Comparison of ENCODE assay signal across 8 cellular contexts in genomic region chr17:29180051-29180787, GRCh38. TPM values are rescaled to one million over a fixed set of nuclear protein-coding genes. Genes with fewer than 3 reads are reported as not detected.
DNase-seq lines count a peak whose midpoint lies in the region; ATAC-seq and TF ChIP-seq lines count a peak whose summit lies in the region.

Gene MYO18A, minus strand, starts transcription at chr17:29180398. Its CDS starts 13,458 bp downstream, at chr17:29166940.

- BruUV-seq in OCI-LY7 (replicated peaks; lab: Mats Ljungman, UMichigan) = no TSS peak

- H3K4me2 ChIP-seq in OCI-LY7 (ENCODE audit: low read length) = peak within 1 kb of the TSS; percentile 73

- H3K36me3 ChIP-seq in OCI-LY7 (ENCODE audit: insufficient read depth, low read length) = no peaks in the 10 kb centered on the region
- no peaks in the 10 kb centered on the region for H3K36me3 ChIP-seq in mucosa of rectum (ENCODE audit: control insufficient read depth in 2 of 2, insufficient read depth in 2 of 2, low read length in 2 of 2)

- no peaks in the 10 kb centered on the region for H3K9me2 ChIP-seq in OCI-LY7 (ENCODE audit: insufficient read depth, low read length)

- intact Hi-C loops in OCI-LY7 (cut with micrococcal nuclease; ENCODE audit: unreplicated experiment) = loop anchor here (1.0 kb wide), 1 partner anchor 31 kb away; no protein-coding TSS in a partner anchor

- H3K27ac ChIP-seq in OCI-LY7 (ENCODE audit: low read depth, low read length, poor library complexity, severe bottlenecking) = no peak within 1 kb of the TSS
- H3K27ac ChIP-seq in mucosa of rectum (ENCODE audit: low read depth in 2 of 2, low read length in 2 of 2) = peak within 1 kb of the TSS; percentile 94 to 97

- peak within 1 kb of the TSS; percentile 68 for H3K4me3 ChIP-seq in OCI-LY7 (ENCODE audit: low read depth, low read length, poor library complexity, severe bottlenecking)
- H3K4me3 ChIP-seq in mucosa of rectum (ENCODE audit: low read length in 2 of 2) = peak within 1 kb of the TSS; percentile 70 to 73

- peak; percentile 79 for TF ChIP-seq CTCF in OCI-LY7 (conservative IDR thresholded peaks at IDR 0.05; ENCODE audit: low read length)

- ATAC-seq in GM19438 (IDR thresholded peaks at IDR 0.05; ENCODE audit: low read depth, unreplicated experiment) = peak; percentile 71

- peak within 1 kb of the TSS; percentile 73 for H2AFZ ChIP-seq in OCI-LY7 (ENCODE audit: low read length)

- H3K9me3 ChIP-seq in OCI-LY7 (ENCODE audit: low read length) (peaks cover 6% of the 10 kb centered on the region), mucosa of rectum (ENCODE audit: control insufficient read depth in 2 of 2, low read length in 2 of 2) (no peaks in the 10 kb centered on the region)

- DNase-seq in CD1c-positive myeloid dendritic cell (ENCODE audit: extremely low spot score) (peak; percentile 89), HPDE6-E6E7 (ENCODE audit: extremely low spot score) (peak; percentile 74), OCI-LY7 (ENCODE audit: low spot score) (peak; percentile 88), activated T-cell treated with anti-CD3 and anti-CD28 coated beads for 48 hours (ENCODE audit: low read depth) (peak; percentile 82), erythroblast (lab: John Stamatoyannopoulos, UW) (peak; percentile 81 to 88)
- peak; percentile 85 for DNase-seq in stimulated activated CD8-positive, alpha-beta memory T cell treated with anti-CD3 and anti-CD28 coated beads, Interleukin-4, amount 100 ng/mL, for 48 hours

- CTCF ChIA-PET in OCI-LY7 (lab: Charles Lee; ENCODE audit: unreplicated experiment) = interaction anchor here (0.6 to 1.9 kb wide), 6 partner anchors 13 to 228 kb away, joined by 3 to 23 read pairs (median 4); no protein-coding TSS in a partner anchor

- no peaks in the 10 kb centered on the region for H4K20me1 ChIP-seq in OCI-LY7 (ENCODE audit: insufficient read depth, low read length)

- H3K9ac ChIP-seq in mucosa of rectum (ENCODE audit: low read depth in 1 of 2, low read length in 2 of 2) = peak within 1 kb of the TSS; percentile 87 to 90

- H3K79me2 ChIP-seq in OCI-LY7 (ENCODE audit: insufficient read depth, low read depth, low read length) = no peaks in the 10 kb centered on the region; the same call in 1 of the 2 replicates

- H3K4me1 ChIP-seq in OCI-LY7 (ENCODE audit: insufficient read depth, low read length, poor library complexity, severe bottlenecking) (peaks cover 45% of the 10 kb centered on the region), mucosa of rectum (ENCODE audit: control insufficient read depth in 2 of 2, insufficient read depth in 2 of 2, low read length in 2 of 2) (peaks cover 43 to 47% of the 10 kb centered on the region in 2 donors)

- TF ChIP-seq POLR2A in erythroblast (IDR thresholded peaks at IDR 0.05; ENCODE audit: low read length) = peak; percentile 30

- no peaks in the 10 kb centered on the region for H3K27me3 ChIP-seq in mucosa of rectum (ENCODE audit: control insufficient read depth in 2 of 2, insufficient read depth in 2 of 2, low read length in 2 of 2)

- POLR2A ChIA-PET in OCI-LY7 (lab: Charles Lee) = interaction anchor here (0.6 to 3.4 kb wide), 4 partner anchors 14 to 497 kb away, joined by 3 to 20 read pairs (median 4); no protein-coding TSS in a partner anchor

RNA-seq across cellular contexts. Expression of gene MYO18A, which starts in this region (rescaled TPM):
- 124 and 131 TPM in 2 replicates for total RNA-seq in OCI-LY7 (2014; rRNA removed; shearing (Covaris generic))
- 128 and 143 TPM in 2 replicates for total RNA-seq in OCI-LY7 (2022)
